1 cellular context compared by ENCODE assay signal in the genomic region with DNA sequence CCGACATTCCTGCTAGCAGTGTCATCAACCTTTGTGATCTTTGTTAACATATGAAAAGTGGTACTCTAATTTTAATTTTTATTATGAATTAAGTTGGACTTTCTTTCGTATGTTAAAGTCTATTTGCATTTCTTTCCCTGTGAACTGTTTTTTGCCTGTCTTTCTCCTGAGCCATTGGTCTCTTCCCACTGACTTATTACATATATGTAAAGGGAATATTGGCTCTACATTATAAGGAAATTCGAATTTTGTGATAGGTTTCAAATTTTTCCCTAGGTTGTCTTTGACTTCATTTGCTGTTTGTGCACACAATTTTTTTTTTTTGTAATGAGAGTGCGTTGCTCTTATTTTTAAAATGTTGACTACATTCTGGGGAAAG.
TF ChIP-seq lines count a peak whose summit lies in the region.

No MANE protein-coding gene starts in this region.

TF ChIP-seq in GM23338, 12 proteins besides CTCF, POLR2A, EP300 and RAD21 (continued from another document):
- TF ChIP-seq, protein P1, sequence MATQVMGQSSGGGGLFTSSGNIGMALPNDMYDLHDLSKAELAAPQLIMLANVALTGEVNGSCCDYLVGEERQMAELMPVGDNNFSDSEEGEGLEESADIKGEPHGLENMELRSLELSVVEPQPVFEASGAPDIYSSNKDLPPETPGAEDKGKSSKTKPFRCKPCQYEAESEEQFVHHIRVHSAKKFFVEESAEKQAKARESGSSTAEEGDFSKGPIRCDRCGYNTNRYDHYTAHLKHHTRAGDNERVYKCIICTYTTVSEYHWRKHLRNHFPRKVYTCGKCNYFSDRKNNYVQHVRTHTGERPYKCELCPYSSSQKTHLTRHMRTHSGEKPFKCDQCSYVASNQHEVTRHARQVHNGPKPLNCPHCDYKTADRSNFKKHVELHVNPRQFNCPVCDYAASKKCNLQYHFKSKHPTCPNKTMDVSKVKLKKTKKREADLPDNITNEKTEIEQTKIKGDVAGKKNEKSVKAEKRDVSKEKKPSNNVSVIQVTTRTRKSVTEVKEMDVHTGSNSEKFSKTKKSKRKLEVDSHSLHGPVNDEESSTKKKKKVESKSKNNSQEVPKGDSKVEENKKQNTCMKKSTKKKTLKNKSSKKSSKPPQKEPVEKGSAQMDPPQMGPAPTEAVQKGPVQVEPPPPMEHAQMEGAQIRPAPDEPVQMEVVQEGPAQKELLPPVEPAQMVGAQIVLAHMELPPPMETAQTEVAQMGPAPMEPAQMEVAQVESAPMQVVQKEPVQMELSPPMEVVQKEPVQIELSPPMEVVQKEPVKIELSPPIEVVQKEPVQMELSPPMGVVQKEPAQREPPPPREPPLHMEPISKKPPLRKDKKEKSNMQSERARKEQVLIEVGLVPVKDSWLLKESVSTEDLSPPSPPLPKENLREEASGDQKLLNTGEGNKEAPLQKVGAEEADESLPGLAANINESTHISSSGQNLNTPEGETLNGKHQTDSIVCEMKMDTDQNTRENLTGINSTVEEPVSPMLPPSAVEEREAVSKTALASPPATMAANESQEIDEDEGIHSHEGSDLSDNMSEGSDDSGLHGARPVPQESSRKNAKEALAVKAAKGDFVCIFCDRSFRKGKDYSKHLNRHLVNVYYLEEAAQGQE (IDR thresholded peaks at IDR 0.05; ENCODE audit: unreplicated experiment): no peak
- no peak for TF ChIP-seq STAT1 (IDR thresholded peaks at IDR 0.05; ENCODE audit: unreplicated experiment)
- no peak for TF ChIP-seq ZNF331 (CRISPR knock-in tag; IDR thresholded peaks at IDR 0.05; ENCODE audit: low read depth)
- no peak for TF ChIP-seq NANOG (IDR thresholded peaks at IDR 0.05; ENCODE audit: borderline replicate concordance)
- no peak for TF ChIP-seq ZNF462 (CRISPR knock-in tag; IDR thresholded peaks at IDR 0.05)
- TF ChIP-seq ZNF114 (CRISPR knock-in tag; IDR thresholded peaks at IDR 0.05): no peak
- TF ChIP-seq ETS1 (IDR thresholded peaks at IDR 0.05): no peak
- no peak for TF ChIP-seq EZH2phosphoT487 (IDR thresholded peaks at IDR 0.05; ENCODE audit: unreplicated experiment)
